In genomic region chr14:36397357-36397756, GRCh38 we compare ENCODE assay signal across 11 cellular contexts.
"Had no signal": no experiment of that assay in that cellular context is flagged by ENCODE, and none has a peak within 500 bp of the region (broad histone marks: within the 10 kb centered on the region; RNA-seq: fewer than 3 reads in every experiment).

No MANE protein-coding gene starts in this region.

- DNase-seq: GM23248, GOT3, H7, H9, HCEC 1CT, HFFc6 had no signal

- ATAC-seq: GM23338, HCT116 had no signal

- H3K9ac ChIP-seq: GM23248 had no signal

- H3K4me2 ChIP-seq: GM23338 had no signal

- FAIRE-seq: H1, H54 had no signal

- H3K4me1 ChIP-seq: HAP-1 had no signal

- H3K36me3 ChIP-seq: HAP-1 had no signal

- H3K27ac ChIP-seq: GM23248 had no signal

- H3K4me3 ChIP-seq: GM23248, GM23338, HAP-1 had no signal

- H2AFZ ChIP-seq: GM23248, GM23338 had no signal

- H3K9me3 ChIP-seq: HAP-1 had no signal
